21 cellular contexts compared by ENCODE assay signal in genomic region chr19:8259922-8260247, GRCh38. TPM values are rescaled to one million over a fixed set of nuclear protein-coding genes. Genes with fewer than 3 reads are reported as not detected.
A peak's percentile ranks its signal among the peaks of the same experiment; 100 is the strongest.
DNase-seq lines count a peak whose midpoint lies in the region; ATAC-seq, FAIRE-seq and TF ChIP-seq lines count a peak whose summit lies in the region.
"Had no signal": no experiment of that assay in that cellular context is flagged by ENCODE, and none has a peak within 500 bp of the region (broad histone marks: within the 10 kb centered on the region; RNA-seq: fewer than 3 reads in every experiment).

No MANE protein-coding gene starts in this region.

- H3K27me3 ChIP-seq in spleen (replicated peaks in 1 of 7), result no peaks in the 10 kb centered on the region
- H3K27me3 ChIP-seq: BLaER1, MG63, SJCRH30 had no signal

- H3K9ac ChIP-seq in kidney (ENCODE audit: low read length in 2 of 2), result no peak overlapping the region
- H3K9ac ChIP-seq: BLaER1 had no signal

- intact Hi-C loops in activated CD8-positive, alpha-beta T cell treated with anti-CD3 and anti-CD28 coated beads for 36 hours (cut with micrococcal nuclease), result no loop called here
- intact Hi-C loops in kidney (cut with DNase I), result loop anchor here (5.0 kb wide), 1 partner anchor 108 kb away; no protein-coding TSS in a partner anchor
- intact Hi-C loops in spleen (cut with DNase I; ENCODE audit: low total_unique reads), result no loop called here

- H3K27me3 Mint-ChIP-seq in activated CD8-positive, alpha-beta T cell treated with anti-CD3 and anti-CD28 coated beads for 36 hours, result no peaks in the 10 kb centered on the region
- H3K27me3 Mint-ChIP-seq in activated CD8-positive, alpha-beta T cell treated with anti-CD3 and anti-CD28 coated beads, Interleukin-2, amount 10 ng/mL, durations not matched to agents 7 days and 5 days (ENCODE audit: low read depth), result no peaks in the 10 kb centered on the region

- no peaks in the 10 kb centered on the region for H3K9me3 Mint-ChIP-seq in activated CD8-positive, alpha-beta T cell treated with anti-CD3 and anti-CD28 coated beads for 36 hours
- no peaks in the 10 kb centered on the region for H3K9me3 Mint-ChIP-seq in activated CD8-positive, alpha-beta T cell treated with anti-CD3 and anti-CD28 coated beads, Interleukin-2, amount 10 ng/mL, durations not matched to agents 7 days and 5 days (ENCODE audit: insufficient read depth)

- WGBS in spleen, 5 donors, result 80 to 100% (median 90%) methylated on average over 3 of the region's 3 CpGs

- no peak for FAIRE-seq in kidney (lab: Jason Lieb, UNC)
- FAIRE-seq: G401.6, GM12878 had no signal

- no peak for ATAC-seq in activated CD8-positive, alpha-beta T cell treated with anti-CD3 and anti-CD28 coated beads for 36 hours
- no peak for ATAC-seq in activated CD8-positive, alpha-beta T cell treated with anti-CD3 and anti-CD28 coated beads, Interleukin-2, amount 10 ng/mL, durations not matched to agents 7 days and 5 days
- no peak for ATAC-seq in HG03025 (IDR thresholded peaks at IDR 0.05; ENCODE audit: low FRiP score, unreplicated experiment)
- ATAC-seq: GM12878 had no signal

- no peak for DNase-seq in activated CD8-positive, alpha-beta T cell treated with anti-CD3 and anti-CD28 coated beads for 36 hours
- DNase-seq in activated CD8-positive, alpha-beta T cell treated with anti-CD3 and anti-CD28 coated beads, Interleukin-2, amount 10 ng/mL, durations not matched to agents 7 days and 5 days, result no peak
- DNase-seq in kidney (peak; percentile 32), spleen (peak; percentile 60), GM20000 (ENCODE audit: low spot score) (no peak), NCI-H446 (lab: John Stamatoyannopoulos, UW) (no peak)
- DNase-seq: 8988T, DND-41, Karpas-422, MG63, NCI-H1105, NCI-H187, NCI-H226, NCI-H748 treated with DMSO at 0.1 percent for 48 hours, SJCRH30 had no signal

- no peak overlapping the region for H3K4me3 Mint-ChIP-seq in activated CD8-positive, alpha-beta T cell treated with anti-CD3 and anti-CD28 coated beads for 36 hours
- H3K4me3 Mint-ChIP-seq in activated CD8-positive, alpha-beta T cell treated with anti-CD3 and anti-CD28 coated beads, Interleukin-2, amount 10 ng/mL, durations not matched to agents 7 days and 5 days, result no peak overlapping the region

- H3K27ac Mint-ChIP-seq in activated CD8-positive, alpha-beta T cell treated with anti-CD3 and anti-CD28 coated beads for 36 hours, result peak overlapping the region; percentile 24
- no peak overlapping the region for H3K27ac Mint-ChIP-seq in activated CD8-positive, alpha-beta T cell treated with anti-CD3 and anti-CD28 coated beads, Interleukin-2, amount 10 ng/mL, durations not matched to agents 7 days and 5 days

- H3K4me1 Mint-ChIP-seq in activated CD8-positive, alpha-beta T cell treated with anti-CD3 and anti-CD28 coated beads for 36 hours (ENCODE audit: low read depth), result peaks cover 16% of the 10 kb centered on the region
- peaks cover 26% of the 10 kb centered on the region for H3K4me1 Mint-ChIP-seq in activated CD8-positive, alpha-beta T cell treated with anti-CD3 and anti-CD28 coated beads, Interleukin-2, amount 10 ng/mL, durations not matched to agents 7 days and 5 days (ENCODE audit: low read depth)

- POLR2A ChIA-PET in activated CD8-positive, alpha-beta T cell treated with anti-CD3 and anti-CD28 coated beads for 36 hours (lab: Charles Lee), result no interaction called here
- POLR2A ChIA-PET in activated CD8-positive, alpha-beta T cell treated with anti-CD3 and anti-CD28 coated beads, Interleukin-2, amount 10 ng/mL, durations not matched to agents 7 days and 5 days (lab: Charles Lee), result no interaction called here
- POLR2A ChIA-PET in HEK293 (lab: Yijun Ruan, JAX), result no interaction called here

- no peak overlapping the region for H3K27ac ChIP-seq in HEK293 (ENCODE audit: extremely low read depth, low read depth, low read length)
- H3K27ac ChIP-seq in kidney (ENCODE audit: low read depth in 2 of 2, low read length in 2 of 2), result no peak overlapping the region
- H3K27ac ChIP-seq in spleen, result no peak overlapping the region
- H3K27ac ChIP-seq: BLaER1, PC-9, SJCRH30 had no signal

- H3K4me3 ChIP-seq in HEK293 (ENCODE audit: low read depth, low read length) (no peak overlapping the region), kidney (ENCODE audit: low read length in 2 of 2) (no peak overlapping the region), spleen (no peak overlapping the region)
- H3K4me3 ChIP-seq: BLaER1, GM12878, MG63, PC-9, SJCRH30 had no signal

- H3K36me3 Mint-ChIP-seq in activated CD8-positive, alpha-beta T cell treated with anti-CD3 and anti-CD28 coated beads for 36 hours (ENCODE audit: low read depth), result peaks cover 10% of the 10 kb centered on the region
- peaks cover 12% of the 10 kb centered on the region for H3K36me3 Mint-ChIP-seq in activated CD8-positive, alpha-beta T cell treated with anti-CD3 and anti-CD28 coated beads, Interleukin-2, amount 10 ng/mL, durations not matched to agents 7 days and 5 days (ENCODE audit: low read depth)

- no peak for TF ChIP-seq CTCF in activated CD8-positive, alpha-beta T cell treated with anti-CD3 and anti-CD28 coated beads for 36 hours (IDR thresholded peaks at IDR 0.05)
- TF ChIP-seq CTCF in HEK293 (tag by site-specific recombination; IDR thresholded peaks at IDR 0.05) (no peak), kidney (IDR thresholded peaks at IDR 0.05; ENCODE audit: borderline replicate concordance, extremely low read depth, insufficient read depth) (no peak), spleen (IDR thresholded peaks at IDR 0.05 in 8 of 11, conservative IDR thresholded peaks at IDR 0.05 in 3 of 11) (no peak), GM20000 (IDR thresholded peaks at IDR 0.05; ENCODE audit: extremely low read depth, missing control alignments) (no peak)

- CTCF ChIA-PET in activated CD8-positive, alpha-beta T cell treated with anti-CD3 and anti-CD28 coated beads for 36 hours (lab: Charles Lee), result no interaction called here
- CTCF ChIA-PET in activated CD8-positive, alpha-beta T cell treated with anti-CD3 and anti-CD28 coated beads, Interleukin-2, amount 10 ng/mL, durations not matched to agents 7 days and 5 days (lab: Charles Lee), result no interaction called here
- CTCF ChIA-PET in HEK293 (lab: Yijun Ruan, JAX), result interaction anchor here (0.9 kb wide), 1 partner anchor 257 kb away, joined by 3 read pairs; no protein-coding TSS in a partner anchor

- peaks cover 0 to 30% of the 10 kb centered on the region in 2 experiments; a peak in 1 of 3 replicates for H3K36me3 ChIP-seq in HEK293 (ENCODE audit: control insufficient read depth in 2 of 2, insufficient read depth in 1 of 2, low read length in 2 of 2)
- H3K36me3 ChIP-seq in kidney (ENCODE audit: control insufficient read depth in 1 of 2, insufficient read depth in 2 of 2, low read length in 2 of 2), result peaks cover 8% of the 10 kb centered on the region in 2 donors
- peaks cover 0 to 76% (median 41%) of the 10 kb centered on the region in 6 donors for H3K36me3 ChIP-seq in spleen
- H3K36me3 ChIP-seq: MG63, SJCRH30 had no signal

- TF ChIP-seq POLR2A in spleen (IDR thresholded peaks at IDR 0.05), result no peak

- H3K9me3 ChIP-seq in HEK293 (ENCODE audit: control insufficient read depth, insufficient read depth, low read depth, low read length) (no peaks in the 10 kb centered on the region), kidney (ENCODE audit: control insufficient read depth in 1 of 2, low read length in 2 of 2) (no peaks in the 10 kb centered on the region), spleen (no peaks in the 10 kb centered on the region)
- H3K9me3 ChIP-seq: BLaER1, MG63, SJCRH30 had no signal

- H3K4me1 ChIP-seq in HEK293 (ENCODE audit: control insufficient read depth, insufficient read depth, low read length) (no peaks in the 10 kb centered on the region), kidney (ENCODE audit: control insufficient read depth in 1 of 2, insufficient read depth in 1 of 2, low read depth in 1 of 2, low read length in 2 of 2) (no peaks in the 10 kb centered on the region), spleen (peaks cover 0 to 9% (median 0%) of the 10 kb centered on the region in 6 donors)
- H3K4me1 ChIP-seq: BLaER1, SJCRH30 had no signal

TF ChIP-seq in HEK293, 187 proteins besides CTCF, POLR2A, EP300 and RAD21 (continues in another document):
- TF ChIP-seq ZFP41 (tag by site-specific recombination; IDR thresholded peaks at IDR 0.05; ENCODE audit: borderline replicate concordance) (no peak), ZNF16 (tag by site-specific recombination; IDR thresholded peaks at IDR 0.05; ENCODE audit: low read depth) (peak; percentile 58; the same call in 1 of the 2 replicates), ZNF391 (tag by site-specific recombination; IDR thresholded peaks at IDR 0.05; ENCODE audit: borderline replicate concordance, low read depth) (no peak), ZNF529 (tag by site-specific recombination; IDR thresholded peaks at IDR 0.05; ENCODE audit: insufficient replicate concordance) (no peak), ZNF2 (tag by site-specific recombination; IDR thresholded peaks at IDR 0.05) (no peak), ZNF248 (tag by site-specific recombination; IDR thresholded peaks at IDR 0.05) (no peak), SCRT2 (tag by site-specific recombination; IDR thresholded peaks at IDR 0.05) (peak; percentile 62; the same call in 1 of the 2 replicates), SCRT1 (tag by site-specific recombination; IDR thresholded peaks at IDR 0.05; ENCODE audit: borderline replicate concordance) (peak; percentile 68; the same call in 1 of the 2 replicates), PRDM1 (tag by site-specific recombination; IDR thresholded peaks at IDR 0.05) (no peak), ZNF560 (tag by site-specific recombination; IDR thresholded peaks at IDR 0.05; ENCODE audit: borderline replicate concordance) (no peak), YY1 (tag by site-specific recombination; IDR thresholded peaks at IDR 0.05) (no peak), ZNF114 (tag by site-specific recombination; IDR thresholded peaks at IDR 0.05) (no peak), ZNF223 (tag by site-specific recombination; IDR thresholded peaks at IDR 0.05) (no peak), ZNF585B (tag by site-specific recombination; IDR thresholded peaks at IDR 0.05) (no peak)

RNA-seq across cellular contexts. Expression of gene CD320, which starts 48.3 kb away (rescaled TPM):
- total RNA-seq in activated CD8-positive, alpha-beta T cell treated with anti-CD3 and anti-CD28 coated beads for 36 hours, result 10 to 100 TPM; 59.0 to 62.2 TPM
- total RNA-seq in activated CD8-positive, alpha-beta T cell treated with anti-CD3 and anti-CD28 coated beads, Interleukin-2, amount 10 ng/mL, durations not matched to agents 7 days and 5 days, result 10 to 100 TPM; 54.6 to 55.0 TPM
- total RNA-seq in kidney, result 26.1 TPM
- 63.1 TPM for polyA plus RNA-seq in kidney (ENCODE audit: insufficient read depth, low read depth, low replicate concordance)
- 100 to 1,000 TPM in 1 of 7 donors, 10 to 100 TPM in 6; 35.8 to 131 (median 73.3) TPM for total RNA-seq in spleen
- 10 to 100 TPM; 26.6 to 34.3 (median 28.1) TPM for polyA plus RNA-seq in spleen

RNA-seq across cellular contexts. Expression of gene CERS4, which starts 50.7 kb away (rescaled TPM):
- total RNA-seq in activated CD8-positive, alpha-beta T cell treated with anti-CD3 and anti-CD28 coated beads for 36 hours, result 10 to 100 TPM; 15.5 to 19.7 TPM
- total RNA-seq in activated CD8-positive, alpha-beta T cell treated with anti-CD3 and anti-CD28 coated beads, Interleukin-2, amount 10 ng/mL, durations not matched to agents 7 days and 5 days, result 10 to 100 TPM; 27.7 to 28.1 TPM
- 36.5 TPM for total RNA-seq in kidney
- 65.5 TPM for polyA plus RNA-seq in kidney (ENCODE audit: insufficient read depth, low read depth, low replicate concordance)
- total RNA-seq in spleen, result 10 to 100 TPM; 27.7 to 46.3 (median 40.7) TPM
- polyA plus RNA-seq in spleen, result 10 to 100 TPM; 43.2 to 49.2 (median 44.1) TPM

Comparison
In these comparisons a context has a peak if more than half of its experiments do, and no peak if none do; other contexts are left out.
1. DNase-seq: peak in kidney (single experiment) and spleen (single experiment); none in activated CD8-positive, alpha-beta T cell treated with anti-CD3 and anti-CD28 coated beads for 36 hours (single experiment), activated CD8-positive, alpha-beta T cell treated with anti-CD3 and anti-CD28 coated beads, Interleukin-2, amount 10 ng/mL, durations not matched to agents 7 days and 5 days (single experiment), GM20000 (single experiment) and NCI-H446 (0 of 2).